In genomic region chr10:6114758-6115410, GRCh38 we compare ENCODE assay signal across 12 cellular contexts. TPM values are rescaled to one million over a fixed set of nuclear protein-coding genes. Genes with fewer than 3 reads are reported as not detected.
DNase-seq lines count a peak whose midpoint lies in the region; ATAC-seq and TF ChIP-seq lines count a peak whose summit lies in the region.
"Had no signal": no experiment of that assay in that cellular context is flagged by ENCODE, and none has a peak within 500 bp of the region (broad histone marks: within the 10 kb centered on the region; RNA-seq: fewer than 3 reads in every experiment).

No MANE protein-coding gene starts in this region.

- BruUV-seq in A673 (replicated peaks; lab: Mats Ljungman, UMichigan) (no TSS peak), OCI-LY7 (replicated peaks; lab: Mats Ljungman, UMichigan) (no TSS peak)

- H3K4me1 ChIP-seq in A673 (ENCODE audit: insufficient read depth, low read length, poor library complexity, severe bottlenecking) (no peaks in the 10 kb centered on the region), OCI-LY7 (ENCODE audit: insufficient read depth, low read length, poor library complexity, severe bottlenecking) (no peaks in the 10 kb centered on the region)

- intact Hi-C loops in A673 (cut with micrococcal nuclease; ENCODE audit: unreplicated experiment) = no loop called here
- intact Hi-C loops in OCI-LY7 (cut with micrococcal nuclease; ENCODE audit: unreplicated experiment) = no loop called here

- ATAC-seq in GM19324 (IDR thresholded peaks at IDR 0.05; ENCODE audit: low FRiP score, unreplicated experiment) = no peak
- ATAC-seq: upper lobe of right lung had no signal

- H2AFZ ChIP-seq in OCI-LY7 (ENCODE audit: low read length) = no peak overlapping the region

- H3K4me3 ChIP-seq in A673 (ENCODE audit: low read depth, low read length, poor library complexity, severe bottlenecking) (no peak overlapping the region), OCI-LY7 (ENCODE audit: low read depth, low read length, poor library complexity, severe bottlenecking) (no peak overlapping the region)
- H3K4me3 ChIP-seq: upper lobe of right lung had no signal

- peaks cover 3% of the 10 kb centered on the region; the same call in 1 of the 2 replicates for H3K79me2 ChIP-seq in OCI-LY7 (ENCODE audit: insufficient read depth, low read depth, low read length)

- H3K27ac ChIP-seq in A673 (ENCODE audit: low read depth, low read length, poor library complexity, severe bottlenecking) (peak overlapping the region; percentile 19), OCI-LY7 (ENCODE audit: low read depth, low read length, poor library complexity, severe bottlenecking) (no peak overlapping the region)
- H3K27ac ChIP-seq: upper lobe of right lung had no signal

- H3K36me3 ChIP-seq in A673 (ENCODE audit: insufficient read depth, low read length, poor library complexity, severe bottlenecking) = peaks cover 67% of the 10 kb centered on the region
- peaks cover 73% of the 10 kb centered on the region for H3K36me3 ChIP-seq in OCI-LY7 (ENCODE audit: insufficient read depth, low read length)

- DNase-seq in A673 (ENCODE audit: low spot score) = no peak
- peak; percentile 76 for DNase-seq in HCEC 1CT
- peak; percentile 92 for DNase-seq in astrocyte of the hippocampus (ENCODE audit: low read depth, low spot score)
- peak; percentile 57 for DNase-seq in kidney tubule cell (ENCODE audit: low spot score)
- no peak for DNase-seq in DMS153 (lab: John Stamatoyannopoulos, UW)
- no peak for DNase-seq in activated T-cell treated with anti-CD3 and anti-CD28 coated beads, Interleukin-2, amount 50 U/mL, for 48 hours
- no peak for DNase-seq in OCI-LY7 (ENCODE audit: low spot score)
- DNase-seq: activated gamma-delta T cell treated with Interleukin-2 at 50 U/mL for 16 hours, naive B cell, NCI-H69, upper lobe of right lung had no signal

- TF ChIP-seq CTCF in A673 (conservative IDR thresholded peaks at IDR 0.05; ENCODE audit: low read depth, low read length) = no peak
- no peak for TF ChIP-seq CTCF in OCI-LY7 (conservative IDR thresholded peaks at IDR 0.05; ENCODE audit: low read length)

- no peaks in the 10 kb centered on the region for H3K9me2 ChIP-seq in OCI-LY7 (ENCODE audit: insufficient read depth, low read length)

- CTCF ChIA-PET in A673 (lab: Charles Lee) (interaction anchor here (0.6 kb wide), 1 partner anchor 287 kb away, joined by 3 read pairs; no protein-coding TSS in a partner anchor), OCI-LY7 (lab: Charles Lee; ENCODE audit: unreplicated experiment) (no interaction called here)

- no peaks in the 10 kb centered on the region for H4K20me1 ChIP-seq in OCI-LY7 (ENCODE audit: insufficient read depth, low read length)

- H3K27me3 ChIP-seq in A673 (replicated peaks; ENCODE audit: insufficient read depth, low read depth, low read length, poor library complexity) = no peaks in the 10 kb centered on the region
- H3K27me3 ChIP-seq: upper lobe of right lung had no signal

- H3K9me3 ChIP-seq in A673 (ENCODE audit: low read depth, low read length, poor library complexity, severe bottlenecking) (no peaks in the 10 kb centered on the region), OCI-LY7 (ENCODE audit: low read length) (no peaks in the 10 kb centered on the region)
- H3K9me3 ChIP-seq: upper lobe of right lung had no signal

- no peak overlapping the region for H3K4me2 ChIP-seq in OCI-LY7 (ENCODE audit: low read length)

- POLR2A ChIA-PET in A673 (lab: Charles Lee; ENCODE audit: low non-redundant PET) (no interaction called here), OCI-LY7 (lab: Charles Lee) (interaction anchor here (0.8 kb wide), 1 partner anchor 24 kb away, joined by 3 read pairs; no protein-coding TSS in a partner anchor)

RNA-seq across cellular contexts. Expression of gene RBM17, which starts 26.1 kb away (rescaled TPM):
- total RNA-seq in A673 (2021) = 195 and 200 TPM in 2 replicates
- 103 and 152 TPM in 2 replicates for total RNA-seq in OCI-LY7 (2014; rRNA removed; shearing (Covaris generic))
- 248 and 266 TPM in 2 replicates for total RNA-seq in OCI-LY7 (2022)

RNA-seq across cellular contexts. Expression of gene IL2RA, which starts 52.7 kb away (rescaled TPM):
- total RNA-seq in A673 (2021) = not detected in 2 replicates
- 24.0 and 24.3 TPM in 2 replicates for total RNA-seq in OCI-LY7 (2014; rRNA removed; shearing (Covaris generic))
- total RNA-seq in OCI-LY7 (2022) = 22.3 and 27.5 TPM in 2 replicates

Comparison
In these comparisons a context has a peak if more than half of its experiments do, and no peak if none do; other contexts are left out.
1. DNase-seq: peak in HCEC 1CT (single experiment), astrocyte of the hippocampus (single experiment) and kidney tubule cell (single experiment); none in A673 (single experiment), DMS153 (single experiment), activated T-cell treated with anti-CD3 and anti-CD28 coated beads, Interleukin-2, amount 50 U/mL, for 48 hours (0 of 2) and OCI-LY7 (single experiment).
2. RNA of gene IL2RA, which starts 52.7 kb away (total RNA-seq): 22.3 to 27.5 TPM in OCI-LY7; not detected in A673; every median in the first group is over 10 times any median in the second.